Comparison of ENCODE assay signal across 8 cellular contexts in the genomic region with DNA sequence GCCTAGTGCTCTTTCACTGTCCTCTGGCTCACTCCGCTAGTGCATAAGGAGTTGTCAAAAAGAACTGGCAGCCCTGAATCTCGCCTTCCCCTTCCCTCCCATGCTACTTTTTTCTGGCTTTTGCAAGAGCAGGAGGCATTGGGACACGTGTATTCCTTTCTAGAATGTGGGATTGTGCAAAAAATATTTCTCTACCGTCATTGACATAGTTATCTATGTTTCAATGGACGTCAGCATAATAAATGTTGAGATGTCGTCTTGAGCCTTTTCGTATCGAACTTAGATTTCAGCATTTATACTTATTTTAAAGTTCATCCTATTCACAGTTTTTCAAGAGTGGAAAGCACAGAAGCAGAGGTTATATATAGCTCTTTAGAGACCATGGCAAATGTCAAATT. TPM values are rescaled to one million over a fixed set of nuclear protein-coding genes. Genes with fewer than 3 reads are reported as not detected.
DNase-seq lines count a peak whose midpoint lies in the region; ATAC-seq and TF ChIP-seq lines count a peak whose summit lies in the region.

No MANE protein-coding gene starts in this region.

- H3K4me3 ChIP-seq in GM23248 = peak overlapping the region; percentile 81
- peak overlapping the region; percentile 75 for H3K4me3 ChIP-seq in skeletal muscle cell (ENCODE audit: low read depth, low read length)

- 0 out of 2 replicates have a peak, but pooled peaks cover 4% of the 10 kb centered on the region for H4K20me1 ChIP-seq in GM23248 (ENCODE audit: insufficient read depth)

- no peaks in the 10 kb centered on the region for H3F3A ChIP-seq in GM23248 (ENCODE audit: insufficient read depth)

- H3K9me2 ChIP-seq in GM23248 (ENCODE audit: insufficient read depth) = no peaks in the 10 kb centered on the region

- H3K9ac ChIP-seq in GM23248 = peak overlapping the region; percentile 96

- peak overlapping the region; percentile 95 for H3K27ac ChIP-seq in GM23248

- H3K9me3 Mint-ChIP-seq in WTC11 = no peaks in the 10 kb centered on the region
- peaks cover 6% of the 10 kb centered on the region for H3K9me3 Mint-ChIP-seq in glutamatergic neuron (ENCODE audit: unreplicated experiment)

- H3K4me3 Mint-ChIP-seq in WTC11 (peak overlapping the region; percentile 73), glutamatergic neuron (ENCODE audit: unreplicated experiment) (peak overlapping the region; percentile 95)

- WGBS in GM23248 (ENCODE audit: low coverage in 1 of 2, low lambda C conversion rate in 2 of 2, missing lambda C conversion rate in 2 of 2), 2 experiments = 12 to 16% methylated on average over 8 of the region's 8 CpGs

- CTCF ChIA-PET in WTC11 (lab: Charles Lee) = interaction anchor here (1.1 to 1.5 kb wide), 2 partner anchors 151 to 159 kb away, joined by 3 to 5 read pairs; no protein-coding TSS in a partner anchor

- peak overlapping the region; percentile 95 for H3K4me2 ChIP-seq in GM23248 (ENCODE audit: unreplicated experiment)

- H3K27me3 ChIP-seq in GM23248 (replicated peaks; ENCODE audit: insufficient read depth) = no peaks in the 10 kb centered on the region

- peaks cover 28% of the 10 kb centered on the region for H3K79me2 ChIP-seq in GM23248 (ENCODE audit: insufficient read depth)

- ATAC-seq in WTC11 = no peak
- ATAC-seq in HG02884 (IDR thresholded peaks at IDR 0.05; ENCODE audit: unreplicated experiment) = no peak
- ATAC-seq in GM18511 (IDR thresholded peaks at IDR 0.05; ENCODE audit: unreplicated experiment) = no peak

- H3K4me1 Mint-ChIP-seq in WTC11 (peaks cover 14% of the 10 kb centered on the region), glutamatergic neuron (ENCODE audit: low read depth, unreplicated experiment) (peaks cover 3% of the 10 kb centered on the region)

- in situ Hi-C loops in GM23248 (cut with MboI) = no loop called here

- peaks cover 13% of the 10 kb centered on the region; the same call in 1 of the 2 replicates for H3K4me1 ChIP-seq in GM23248 (ENCODE audit: insufficient read depth)

- POLR2A ChIA-PET in WTC11 (lab: Charles Lee) = interaction anchor here (0.9 to 1.0 kb wide), 3 partner anchors 9 to 159 kb away, joined by 3 read pairs; no protein-coding TSS in a partner anchor

- no peaks in the 10 kb centered on the region for H3K27me3 Mint-ChIP-seq in WTC11 (ENCODE audit: low read depth)
- H3K27me3 Mint-ChIP-seq in glutamatergic neuron (ENCODE audit: unreplicated experiment) = peaks cover 3% of the 10 kb centered on the region

- DNase-seq in GM23248 = no peak
- no peak for DNase-seq in WTC11 (ENCODE audit: low spot score)
- DNase-seq in glutamatergic neuron = no peak
- no peak for DNase-seq in skeletal muscle cell (ENCODE audit: low read depth)
- DNase-seq in iPS-NIHi11 (ENCODE audit: low spot score) = no peak
- no peak for DNase-seq in activated CD4-positive, alpha-beta T cell treated with anti-CD3 and anti-CD28 coated beads, Interleukin-2, amount 50 U/mL, for 1 hour

- H3K9me3 ChIP-seq in GM23248 (ENCODE audit: low read depth) = no peaks in the 10 kb centered on the region

- H3K36me3 ChIP-seq in GM23248 (ENCODE audit: low read depth) = peaks cover 18% of the 10 kb centered on the region; the same call in 1 of the 2 replicates

- peak overlapping the region; percentile 96 for H3K27ac Mint-ChIP-seq in WTC11
- H3K27ac Mint-ChIP-seq in glutamatergic neuron (ENCODE audit: unreplicated experiment) = peak overlapping the region; percentile 96

- peak overlapping the region; percentile 74 for H2AFZ ChIP-seq in GM23248

- TF ChIP-seq CTCF in WTC11 (IDR thresholded peaks at IDR 0.05) (no peak), glutamatergic neuron (IDR thresholded peaks at IDR 0.05; ENCODE audit: partially characterized antibody, unreplicated experiment) (no peak)

- H3K36me3 Mint-ChIP-seq in WTC11 = peaks cover 24% of the 10 kb centered on the region
- no peaks in the 10 kb centered on the region for H3K36me3 Mint-ChIP-seq in glutamatergic neuron (ENCODE audit: unreplicated experiment)

TF ChIP-seq in WTC11, 78 proteins besides CTCF, POLR2A, EP300 and RAD21 (continues in another document):
- TF ChIP-seq TCF7 (CRISPR knock-in tag; IDR thresholded peaks at IDR 0.05; ENCODE audit: low read depth) (no peak), ATF1 (CRISPR knock-in tag; IDR thresholded peaks at IDR 0.05) (no peak), IRF1 (CRISPR knock-in tag; IDR thresholded peaks at IDR 0.05) (no peak), NR1H2 (CRISPR knock-in tag; IDR thresholded peaks at IDR 0.05) (no peak), RORB (CRISPR knock-in tag; IDR thresholded peaks at IDR 0.05) (no peak), NFE2L1 (CRISPR knock-in tag; IDR thresholded peaks at IDR 0.05) (no peak), ATF2 (CRISPR knock-in tag; IDR thresholded peaks at IDR 0.05; ENCODE audit: borderline replicate concordance, low read depth) (no peak), FOXP4 (CRISPR knock-in tag; IDR thresholded peaks at IDR 0.05) (no peak), MYBL2 (CRISPR knock-in tag; IDR thresholded peaks at IDR 0.05) (no peak), ZBTB21 (CRISPR knock-in tag; IDR thresholded peaks at IDR 0.05; ENCODE audit: borderline replicate concordance) (no peak), SP1 (CRISPR knock-in tag; conservative IDR thresholded peaks at IDR 0.05) (no peak)
- TF ChIP-seq, protein P1, sequence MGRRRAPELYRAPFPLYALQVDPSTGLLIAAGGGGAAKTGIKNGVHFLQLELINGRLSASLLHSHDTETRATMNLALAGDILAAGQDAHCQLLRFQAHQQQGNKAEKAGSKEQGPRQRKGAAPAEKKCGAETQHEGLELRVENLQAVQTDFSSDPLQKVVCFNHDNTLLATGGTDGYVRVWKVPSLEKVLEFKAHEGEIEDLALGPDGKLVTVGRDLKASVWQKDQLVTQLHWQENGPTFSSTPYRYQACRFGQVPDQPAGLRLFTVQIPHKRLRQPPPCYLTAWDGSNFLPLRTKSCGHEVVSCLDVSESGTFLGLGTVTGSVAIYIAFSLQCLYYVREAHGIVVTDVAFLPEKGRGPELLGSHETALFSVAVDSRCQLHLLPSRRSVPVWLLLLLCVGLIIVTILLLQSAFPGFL (CRISPR knock-in tag; IDR thresholded peaks at IDR 0.05; ENCODE audit: borderline replicate concordance) = no peak

RNA-seq across cellular contexts. Expression of gene ING3, which starts 0.7 kb away (rescaled TPM):
- total RNA-seq in GM23248 (2014; rRNA removed; shearing (Covaris generic)) = 10.1 and 13.3 TPM in 2 replicates
- polyA plus RNA-seq in GM23248 (2016; fragmentation: Nextera tagmentation; extraction: Ambion mirVana) = 21.6 and 27.0 TPM in 2 replicates
- total RNA-seq in WTC11 (2021) (12.6 to 14.8 TPM (median 14.2 TPM) in 3 replicates), glutamatergic neuron (ENCODE audit: unreplicated experiment) (14.9 TPM)

RNA-seq across cellular contexts. Expression of gene CPED1, which starts 37.2 kb away (rescaled TPM):
- 20.2 and 23.0 TPM in 2 replicates for total RNA-seq in GM23248 (2014; rRNA removed; shearing (Covaris generic))
- 12.4 and 13.5 TPM in 2 replicates for polyA plus RNA-seq in GM23248 (2016; fragmentation: Nextera tagmentation; extraction: Ambion mirVana)
- total RNA-seq in WTC11 (2021) (0.30 to 0.98 TPM (median 0.44 TPM) in 3 replicates), glutamatergic neuron (ENCODE audit: unreplicated experiment) (not detected)

Comparison
In these comparisons a context has a peak if more than half of its experiments do, and no peak if none do; other contexts are left out.
1. RNA of gene CPED1, which starts 37.2 kb away (total RNA-seq): 20.2 to 23.0 TPM in GM23248; 0.30 to 0.98 TPM in WTC11 and not detected in glutamatergic neuron (single experiment); every median in the first group is over 10 times any median in the second.